13 cellular contexts compared by ENCODE assay signal in genomic region chr12:44294649-44295048, GRCh38.
DNase-seq lines count a peak whose midpoint lies in the region; ATAC-seq and TF ChIP-seq lines count a peak whose summit lies in the region.
"Had no signal": no experiment of that assay in that cellular context is flagged by ENCODE, and none has a peak within 500 bp of the region (broad histone marks: within the 10 kb centered on the region; RNA-seq: fewer than 3 reads in every experiment).

No MANE protein-coding gene starts in this region.

- no peaks in the 10 kb centered on the region for H3K79me2 ChIP-seq in DOHH2 (ENCODE audit: control insufficient read depth, low read length)

- no peak overlapping the region for H3K4me3 Mint-ChIP-seq in T-cell
- no peak overlapping the region for H3K4me3 Mint-ChIP-seq in T-helper 2 cell treated with Interferon-gamma antibody and Interleukin-4, amounts not matched to agents 5 μg/mL and 100 μg/mL, for 36 hours
- H3K4me3 Mint-ChIP-seq: activated naive CD8-positive, alpha-beta T cell had no signal

- no peaks in the 10 kb centered on the region for H3K4me1 Mint-ChIP-seq in T-cell
- H3K4me1 Mint-ChIP-seq in T-helper 2 cell treated with Interferon-gamma antibody and Interleukin-4, amounts not matched to agents 5 μg/mL and 100 μg/mL, for 36 hours (ENCODE audit: low read depth) = peaks cover 16% of the 10 kb centered on the region

- DNase-seq in T-cell = no peak
- no peak for DNase-seq in activated CD4-positive, alpha-beta T cell treated with anti-CD3 and anti-CD28 coated beads for 4 hours
- DNase-seq in T-helper 2 cell treated with Interferon-gamma antibody and Interleukin-4, amounts not matched to agents 5 μg/mL and 100 μg/mL, for 36 hours (ENCODE audit: low spot score) = no peak
- DNase-seq in left ventricle myocardium inferior = no peak
- DNase-seq: activated CD4-positive, alpha-beta T cell treated with anti-CD3 and anti-CD28 coated beads, Interleukin-2, amount 50 U/mL, for 1 hour; effector CD8-positive, alpha-beta T cell; NCI-H187; stimulated activated naive CD4-positive, alpha-beta T cell had no signal

- H3F3A ChIP-seq in DOHH2 (ENCODE audit: control insufficient read depth, insufficient read depth) = no peaks in the 10 kb centered on the region

- CTCF ChIA-PET in T-cell (lab: Charles Lee) = no interaction called here

- H3K4me3 ChIP-seq in DOHH2 (ENCODE audit: low read length) = no peak overlapping the region
- no peak overlapping the region for H3K4me3 ChIP-seq in left ventricle myocardium inferior

- H3K4me1 ChIP-seq in DOHH2 (ENCODE audit: control insufficient read depth, low read length) (peaks cover 14% of the 10 kb centered on the region), left ventricle myocardium inferior (no peaks in the 10 kb centered on the region)

- no peaks in the 10 kb centered on the region for H4K20me1 ChIP-seq in DOHH2 (ENCODE audit: control insufficient read depth, insufficient read depth, low read depth, low read length)

- POLR2A ChIA-PET in T-cell (lab: Charles Lee) = no interaction called here

- peak overlapping the region; percentile 34 for H3K4me2 ChIP-seq in DOHH2 (ENCODE audit: low read length)

- no peaks in the 10 kb centered on the region for H3K27me3 ChIP-seq in DOHH2 (ENCODE audit: control insufficient read depth, low read length)
- H3K27me3 ChIP-seq in left ventricle myocardium inferior (ENCODE audit: low read depth) = no peaks in the 10 kb centered on the region

- no peak overlapping the region for H3K27ac Mint-ChIP-seq in T-cell
- H3K27ac Mint-ChIP-seq in T-helper 2 cell treated with Interferon-gamma antibody and Interleukin-4, amounts not matched to agents 5 μg/mL and 100 μg/mL, for 36 hours = no peak overlapping the region
- H3K27ac Mint-ChIP-seq: activated naive CD8-positive, alpha-beta T cell had no signal

- H3K9me3 ChIP-seq in DOHH2 (ENCODE audit: control insufficient read depth, insufficient read depth, low read length) (no peaks in the 10 kb centered on the region), left ventricle myocardium inferior (replicated peaks) (peaks cover 51% of the 10 kb centered on the region)

- intact Hi-C loops in left ventricle myocardium inferior (cut with micrococcal nuclease) = no loop called here

- H3K36me3 Mint-ChIP-seq in T-cell = peaks cover 12% of the 10 kb centered on the region
- no peaks in the 10 kb centered on the region for H3K36me3 Mint-ChIP-seq in T-helper 2 cell treated with Interferon-gamma antibody and Interleukin-4, amounts not matched to agents 5 μg/mL and 100 μg/mL, for 36 hours (ENCODE audit: low read depth)

- no peaks in the 10 kb centered on the region for H3K36me3 ChIP-seq in DOHH2 (ENCODE audit: control insufficient read depth, low read length)
- no peaks in the 10 kb centered on the region for H3K36me3 ChIP-seq in left ventricle myocardium inferior

- no peak for TF ChIP-seq CTCF in DOHH2 (IDR thresholded peaks at IDR 0.05; ENCODE audit: low read depth, low read length, poor library complexity, severe bottlenecking)
- no peak for TF ChIP-seq CTCF in left ventricle myocardium inferior (IDR thresholded peaks at IDR 0.05; ENCODE audit: borderline replicate concordance)

- H3K9me2 ChIP-seq in DOHH2 (replicated peaks; ENCODE audit: control insufficient read depth, low read length) = no peaks in the 10 kb centered on the region

- ATAC-seq in GM19372 (IDR thresholded peaks at IDR 0.05; ENCODE audit: low read depth, unreplicated experiment) (peak; percentile 93), HG02840 (IDR thresholded peaks at IDR 0.05; ENCODE audit: low FRiP score, unreplicated experiment) (peak; percentile 93), HG03521 (IDR thresholded peaks at IDR 0.05; ENCODE audit: unreplicated experiment) (peak; percentile 92), T-cell (replicated peaks in 1 of 4) (no peak)

- peaks cover 14 to 23% (median 18%) of the 10 kb centered on the region in 3 donors for H3K9me3 Mint-ChIP-seq in T-cell
- H3K9me3 Mint-ChIP-seq in T-helper 2 cell treated with Interferon-gamma antibody and Interleukin-4, amounts not matched to agents 5 μg/mL and 100 μg/mL, for 36 hours = peaks cover 11% of the 10 kb centered on the region

- no peaks in the 10 kb centered on the region for H3K27me3 Mint-ChIP-seq in T-cell
- peaks cover 5% of the 10 kb centered on the region for H3K27me3 Mint-ChIP-seq in T-helper 2 cell treated with Interferon-gamma antibody and Interleukin-4, amounts not matched to agents 5 μg/mL and 100 μg/mL, for 36 hours (ENCODE audit: low read depth)
- H3K27me3 Mint-ChIP-seq: activated naive CD8-positive, alpha-beta T cell had no signal

- no peak overlapping the region for H3K27ac ChIP-seq in DOHH2 (ENCODE audit: low read depth, low read length)
- no peak overlapping the region for H3K27ac ChIP-seq in left ventricle myocardium inferior (replicated peaks)

Comparison
In these comparisons a context has a peak if more than half of its experiments do, and no peak if none do; other contexts are left out.
1. ATAC-seq: peak in GM19372 (single experiment), HG02840 (single experiment) and HG03521 (single experiment); none in T-cell (0 of 4).